Comparison of ENCODE assay signal across 1 cellular context in genomic region chr9:129863059-129863690, GRCh38.
TF ChIP-seq lines count a peak whose summit lies in the region.

No MANE protein-coding gene starts in this region.

TF ChIP-seq in K562, 482 proteins besides CTCF, POLR2A, EP300 and RAD21 (continued from another document and continues in another):
- TF ChIP-seq ZNF324 (CRISPR knock-in tag; IDR thresholded peaks at IDR 0.05) = peak; percentile 61
- no peak for TF ChIP-seq CHD7 (IDR thresholded peaks at IDR 0.05; ENCODE audit: low read depth, low read length)
- TF ChIP-seq ETV1 (tag; conservative IDR thresholded peaks at IDR 0.05; ENCODE audit: low read depth) = peak; percentile 100
- peak; percentile 99 for TF ChIP-seq ZNF589 (CRISPR knock-in tag; IDR thresholded peaks at IDR 0.05; ENCODE audit: low read depth)
- no peak for TF ChIP-seq ZNF77 (CRISPR knock-in tag; IDR thresholded peaks at IDR 0.05)
- TF ChIP-seq BRCA1 (IDR thresholded peaks at IDR 0.05) = no peak
- TF ChIP-seq BRCA1 (CRISPR knock-in tag; IDR thresholded peaks at IDR 0.05) = no peak
- TF ChIP-seq NFATC3 (IDR thresholded peaks at IDR 0.05) = peak; percentile 85
- TF ChIP-seq SIN3A (IDR thresholded peaks at IDR 0.05; ENCODE audit: borderline replicate concordance in 2 of 2, control insufficient read depth in 1 of 2, low read depth in 2 of 2, low read length in 2 of 2) = peak in 1 of 2 experiments; percentile 52; a peak in 1 of 4 replicates
- peak; percentile 99 for TF ChIP-seq TFAP4 (CRISPR knock-in tag; IDR thresholded peaks at IDR 0.05; ENCODE audit: borderline replicate concordance)
- TF ChIP-seq BACH1 (tag; IDR thresholded peaks at IDR 0.05) = peak; percentile 93
- no peak for TF ChIP-seq TAF15 (IDR thresholded peaks at IDR 0.05; ENCODE audit: low read depth, low read length)
- peak; percentile 98 for TF ChIP-seq ELF4 (CRISPR knock-in tag; IDR thresholded peaks at IDR 0.05)
- TF ChIP-seq ZZZ3 (IDR thresholded peaks at IDR 0.05) = no peak
- TF ChIP-seq, protein P1, sequence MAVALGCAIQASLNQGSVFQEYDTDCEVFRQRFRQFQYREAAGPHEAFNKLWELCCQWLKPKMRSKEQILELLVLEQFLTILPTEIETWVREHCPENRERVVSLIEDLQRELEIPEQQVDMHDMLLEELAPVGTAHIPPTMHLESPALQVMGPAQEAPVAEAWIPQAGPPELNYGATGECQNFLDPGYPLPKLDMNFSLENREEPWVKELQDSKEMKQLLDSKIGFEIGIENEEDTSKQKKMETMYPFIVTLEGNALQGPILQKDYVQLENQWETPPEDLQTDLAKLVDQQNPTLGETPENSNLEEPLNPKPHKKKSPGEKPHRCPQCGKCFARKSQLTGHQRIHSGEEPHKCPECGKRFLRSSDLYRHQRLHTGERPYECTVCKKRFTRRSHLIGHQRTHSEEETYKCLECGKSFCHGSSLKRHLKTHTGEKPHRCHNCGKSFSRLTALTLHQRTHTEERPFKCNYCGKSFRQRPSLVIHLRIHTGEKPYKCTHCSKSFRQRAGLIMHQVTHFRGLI (CRISPR knock-in tag; IDR thresholded peaks at IDR 0.05) = peak; percentile 80
- no peak for TF ChIP-seq EGR1 (conservative IDR thresholded peaks at IDR 0.05)
- no peak for TF ChIP-seq GATAD2A (IDR thresholded peaks at IDR 0.05)
- TF ChIP-seq ZNF644 (tag; IDR thresholded peaks at IDR 0.05; ENCODE audit: low read depth) = peak; percentile 97
- no peak for TF ChIP-seq PRPF4 (IDR thresholded peaks at IDR 0.05; ENCODE audit: insufficient read depth, low read depth, low read length, poor library complexity, severe bottlenecking)
- TF ChIP-seq U2AF2 (optimal IDR thresholded peaks at IDR 0.05; ENCODE audit: low read depth, low read length) = no peak
- TF ChIP-seq, protein P2, sequence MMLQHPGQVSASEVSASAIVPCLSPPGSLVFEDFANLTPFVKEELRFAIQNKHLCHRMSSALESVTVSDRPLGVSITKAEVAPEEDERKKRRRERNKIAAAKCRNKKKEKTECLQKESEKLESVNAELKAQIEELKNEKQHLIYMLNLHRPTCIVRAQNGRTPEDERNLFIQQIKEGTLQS (IDR thresholded peaks at IDR 0.05) = no peak
- TF ChIP-seq, protein P2 (CRISPR knock-in tag; conservative IDR thresholded peaks at IDR 0.05) = peak; percentile 100
- TF ChIP-seq TEAD4 (IDR thresholded peaks at IDR 0.05; ENCODE audit: low read length) = peak; percentile 99
- TF ChIP-seq TEAD4 (CRISPR knock-in tag; IDR thresholded peaks at IDR 0.05; ENCODE audit: borderline replicate concordance) = no peak
- no peak for TF ChIP-seq ILF3 (IDR thresholded peaks at IDR 0.05; ENCODE audit: borderline replicate concordance)
- TF ChIP-seq CBX3 (IDR thresholded peaks at IDR 0.05; ENCODE audit: borderline replicate concordance in 1 of 2, low read length in 2 of 2) = peak in 1 of 2 experiments; percentile 97; a peak in 2 of 3 replicates
- TF ChIP-seq TGIF2 (CRISPR knock-in tag; IDR thresholded peaks at IDR 0.05) = no peak
- peak; percentile 98 for TF ChIP-seq OTX1 (CRISPR knock-in tag; IDR thresholded peaks at IDR 0.05)
- TF ChIP-seq SIX5 (IDR thresholded peaks at IDR 0.05; ENCODE audit: borderline replicate concordance in 1 of 2, insufficient read depth in 1 of 2, low read depth in 1 of 2, low read length in 2 of 2) = peak in 1 of 2 experiments; percentile 20; a peak in 1 of 4 replicates
- TF ChIP-seq FOSL1 (tag; conservative IDR thresholded peaks at IDR 0.05) = peak; percentile 99
- TF ChIP-seq ZNF76 (CRISPR knock-in tag; IDR thresholded peaks at IDR 0.05; ENCODE audit: borderline replicate concordance) = peak; percentile 96; the same call in 1 of the 2 replicates
- TF ChIP-seq KLF1 (tag; IDR thresholded peaks at IDR 0.05) = peak; percentile 78; the same call in 1 of the 2 replicates
- TF ChIP-seq RBBP5 (IDR thresholded peaks at IDR 0.05; ENCODE audit: borderline replicate concordance, insufficient read depth, low read length, poor library complexity, severe bottlenecking) = peak; percentile 73
- peak; percentile 95 for TF ChIP-seq BHLHE40 (IDR thresholded peaks at IDR 0.05; ENCODE audit: low read length)
- TF ChIP-seq, protein P3, sequence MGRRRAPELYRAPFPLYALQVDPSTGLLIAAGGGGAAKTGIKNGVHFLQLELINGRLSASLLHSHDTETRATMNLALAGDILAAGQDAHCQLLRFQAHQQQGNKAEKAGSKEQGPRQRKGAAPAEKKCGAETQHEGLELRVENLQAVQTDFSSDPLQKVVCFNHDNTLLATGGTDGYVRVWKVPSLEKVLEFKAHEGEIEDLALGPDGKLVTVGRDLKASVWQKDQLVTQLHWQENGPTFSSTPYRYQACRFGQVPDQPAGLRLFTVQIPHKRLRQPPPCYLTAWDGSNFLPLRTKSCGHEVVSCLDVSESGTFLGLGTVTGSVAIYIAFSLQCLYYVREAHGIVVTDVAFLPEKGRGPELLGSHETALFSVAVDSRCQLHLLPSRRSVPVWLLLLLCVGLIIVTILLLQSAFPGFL (CRISPR knock-in tag; IDR thresholded peaks at IDR 0.05) = no peak
- peak; percentile 93 for TF ChIP-seq ZKSCAN1 (IDR thresholded peaks at IDR 0.05; ENCODE audit: low read depth, low read length)
- TF ChIP-seq ZNF134 (CRISPR knock-in tag; conservative IDR thresholded peaks at IDR 0.05) = peak; percentile 64; the same call in 1 of the 2 replicates
- no peak for TF ChIP-seq PRMT5 (CRISPR knock-in tag; IDR thresholded peaks at IDR 0.05)
- TF ChIP-seq KLF13 (tag; IDR thresholded peaks at IDR 0.05; ENCODE audit: borderline replicate concordance, low read depth) = peak; percentile 75; the same call in 1 of the 2 replicates
- TF ChIP-seq, protein P4, sequence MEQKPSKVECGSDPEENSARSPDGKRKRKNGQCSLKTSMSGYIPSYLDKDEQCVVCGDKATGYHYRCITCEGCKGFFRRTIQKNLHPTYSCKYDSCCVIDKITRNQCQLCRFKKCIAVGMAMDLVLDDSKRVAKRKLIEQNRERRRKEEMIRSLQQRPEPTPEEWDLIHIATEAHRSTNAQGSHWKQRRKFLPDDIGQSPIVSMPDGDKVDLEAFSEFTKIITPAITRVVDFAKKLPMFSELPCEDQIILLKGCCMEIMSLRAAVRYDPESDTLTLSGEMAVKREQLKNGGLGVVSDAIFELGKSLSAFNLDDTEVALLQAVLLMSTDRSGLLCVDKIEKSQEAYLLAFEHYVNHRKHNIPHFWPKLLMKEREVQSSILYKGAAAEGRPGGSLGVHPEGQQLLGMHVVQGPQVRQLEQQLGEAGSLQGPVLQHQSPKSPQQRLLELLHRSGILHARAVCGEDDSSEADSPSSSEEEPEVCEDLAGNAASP (IDR thresholded peaks at IDR 0.05) = no peak
- peak; percentile 100 for TF ChIP-seq SMAD4 (CRISPR knock-in tag; conservative IDR thresholded peaks at IDR 0.05)
- TF ChIP-seq, protein P5, sequence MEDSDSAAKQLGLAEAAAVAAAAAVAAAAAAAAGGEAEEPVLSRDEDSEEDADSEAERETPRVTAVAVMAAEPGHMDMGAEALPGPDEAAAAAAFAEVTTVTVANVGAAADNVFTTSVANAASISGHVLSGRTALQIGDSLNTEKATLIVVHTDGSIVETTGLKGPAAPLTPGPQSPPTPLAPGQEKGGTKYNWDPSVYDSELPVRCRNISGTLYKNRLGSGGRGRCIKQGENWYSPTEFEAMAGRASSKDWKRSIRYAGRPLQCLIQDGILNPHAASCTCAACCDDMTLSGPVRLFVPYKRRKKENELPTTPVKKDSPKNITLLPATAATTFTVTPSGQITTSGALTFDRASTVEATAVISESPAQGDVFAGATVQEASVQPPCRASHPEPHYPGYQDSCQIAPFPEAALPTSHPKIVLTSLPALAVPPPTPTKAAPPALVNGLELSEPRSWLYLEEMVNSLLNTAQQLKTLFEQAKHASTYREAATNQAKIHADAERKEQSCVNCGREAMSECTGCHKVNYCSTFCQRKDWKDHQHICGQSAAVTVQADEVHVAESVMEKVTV (CRISPR knock-in tag; IDR thresholded peaks at IDR 0.05) = peak; percentile 61
- peak; percentile 99 for TF ChIP-seq MAX (CRISPR knock-in tag; IDR thresholded peaks at IDR 0.05)
